9 cellular contexts compared by ENCODE assay signal in genomic region chr17:39923836-39924690, GRCh38. TPM values are rescaled to one million over a fixed set of nuclear protein-coding genes. Genes with fewer than 3 reads are reported as not detected.
A peak's percentile ranks its signal among the peaks of the same experiment; 100 is the strongest.
DNase-seq lines count a peak whose midpoint lies in the region; ATAC-seq, FAIRE-seq and TF ChIP-seq lines count a peak whose summit lies in the region.
"Had no signal": no experiment of that assay in that cellular context is flagged by ENCODE, and none has a peak within 500 bp of the region (broad histone marks: within the 10 kb centered on the region; RNA-seq: fewer than 3 reads in every experiment).

No MANE protein-coding gene starts in this region.

- no peak for ATAC-seq in GM18505 (IDR thresholded peaks at IDR 0.05; ENCODE audit: unreplicated experiment)

- no peaks in the 10 kb centered on the region for H3K9me3 Mint-ChIP-seq in activated naive CD4-positive, alpha-beta T cell treated with anti-CD3 and anti-CD28 coated beads, Interleukin-2, amount 10 ng/mL, durations not matched to agents 7 days and 5 days

- no peak for DNase-seq in activated naive CD4-positive, alpha-beta T cell treated with anti-CD3 and anti-CD28 coated beads, Interleukin-2, amount 10 ng/mL, durations not matched to agents 7 days and 5 days
- no peak for DNase-seq in activated naive CD4-positive, alpha-beta T cell (lab: John Stamatoyannopoulos, UW)
- DNase-seq in glomerular visceral epithelial cell (ENCODE audit: extremely low spot score) (peak; percentile 8), small intestine (no peak), dedifferentiated amniotic fluid mesenchymal stem cell (ENCODE audit: extremely low spot score) (no peak)

- WGBS in thymus: 95% methylated on average over 17 of the region's 17 CpGs
- 61 to 67% (median 63%) methylated on average over 17 of the region's 17 CpGs for WGBS in small intestine, 3 donors

- H3K4me3 Mint-ChIP-seq in activated naive CD4-positive, alpha-beta T cell treated with anti-CD3 and anti-CD28 coated beads, Interleukin-2, amount 10 ng/mL, durations not matched to agents 7 days and 5 days: peak overlapping the region; percentile 81

- CTCF ChIA-PET in activated naive CD4-positive, alpha-beta T cell treated with anti-CD3 and anti-CD28 coated beads, Interleukin-2, amount 10 ng/mL, durations not matched to agents 7 days and 5 days (lab: Charles Lee): no interaction called here

- TF ChIP-seq CTCF in WI38 (IDR thresholded peaks at IDR 0.05; ENCODE audit: low read depth, low read length): peak; percentile 40

- H3K36me3 Mint-ChIP-seq in activated naive CD4-positive, alpha-beta T cell treated with anti-CD3 and anti-CD28 coated beads, Interleukin-2, amount 10 ng/mL, durations not matched to agents 7 days and 5 days: peaks cover 55% of the 10 kb centered on the region

- H3K9me3 ChIP-seq in thymus (ENCODE audit: control insufficient read depth): no peaks in the 10 kb centered on the region
- no peaks in the 10 kb centered on the region for H3K9me3 ChIP-seq in small intestine (ENCODE audit: control insufficient read depth, low read depth)
- H3K9me3 ChIP-seq: neutrophil had no signal

- H3K27ac ChIP-seq in thymus (ENCODE audit: low read depth) (peak overlapping the region; percentile 26), small intestine (ENCODE audit: low read depth in 1 of 2, low read length in 1 of 2) (peak overlapping the region in 1 of 2 donors; percentile 18)
- H3K27ac ChIP-seq: neutrophil had no signal

- H3K27me3 Mint-ChIP-seq in activated naive CD4-positive, alpha-beta T cell treated with anti-CD3 and anti-CD28 coated beads, Interleukin-2, amount 10 ng/mL, durations not matched to agents 7 days and 5 days: no peaks in the 10 kb centered on the region

- peaks cover 78% of the 10 kb centered on the region for H3K4me1 Mint-ChIP-seq in activated naive CD4-positive, alpha-beta T cell treated with anti-CD3 and anti-CD28 coated beads, Interleukin-2, amount 10 ng/mL, durations not matched to agents 7 days and 5 days

- no peak for FAIRE-seq in small intestine (lab: Jason Lieb, UNC)

- H3K4me3 ChIP-seq in WI38 (ENCODE audit: low read depth, low read length) (no peak overlapping the region), thymus (ENCODE audit: low read length) (no peak overlapping the region), small intestine (ENCODE audit: low read depth in 1 of 2, low read length in 2 of 2) (no peak overlapping the region)

- H3K27me3 ChIP-seq in thymus (ENCODE audit: control insufficient read depth, insufficient read depth): no peaks in the 10 kb centered on the region
- no peaks in the 10 kb centered on the region for H3K27me3 ChIP-seq in small intestine (ENCODE audit: control insufficient read depth in 2 of 2, insufficient read depth in 2 of 2, low read length in 2 of 2)
- H3K27me3 ChIP-seq: neutrophil had no signal

- H3K27ac Mint-ChIP-seq in activated naive CD4-positive, alpha-beta T cell treated with anti-CD3 and anti-CD28 coated beads, Interleukin-2, amount 10 ng/mL, durations not matched to agents 7 days and 5 days: peak overlapping the region; percentile 98

- H3K36me3 ChIP-seq in thymus (ENCODE audit: control insufficient read depth, insufficient read depth) (peaks cover 52% of the 10 kb centered on the region), small intestine (ENCODE audit: control insufficient read depth in 2 of 2, insufficient read depth in 2 of 2, low read length in 2 of 2) (peaks cover 7 to 18% of the 10 kb centered on the region in 2 donors)

- H3K4me1 ChIP-seq in thymus (ENCODE audit: control insufficient read depth, insufficient read depth, low read length): peaks cover 36% of the 10 kb centered on the region
- peaks cover 3 to 14% of the 10 kb centered on the region in 2 donors for H3K4me1 ChIP-seq in small intestine (ENCODE audit: control insufficient read depth in 2 of 2, insufficient read depth in 1 of 2, low read depth in 1 of 2, low read length in 1 of 2)

- no peak for TF ChIP-seq POLR2A in GM18505 (IDR thresholded peaks at IDR 0.05; ENCODE audit: borderline replicate concordance, extremely low read depth, insufficient read depth, insufficient read length)

RNA-seq across cellular contexts. Expression of gene ORMDL3, which starts 3.3 kb away (rescaled TPM):
- 67.6 TPM for polyA plus RNA-seq in thymus
- polyA plus RNA-seq in small intestine: 10 to 100 TPM; 60.7 to 72.5 (median 71.6) TPM

RNA-seq across cellular contexts. Expression of gene LRRC3C, which starts 3.5 kb away (rescaled TPM):
- polyA plus RNA-seq in thymus (0.05 TPM), small intestine (not detected)

RNA-seq across cellular contexts. Expression of gene GSDMB, which starts 5.6 kb away (rescaled TPM):
- polyA plus RNA-seq in thymus (122 TPM), small intestine (100 to 1,000 TPM; 121 to 255 (median 209) TPM)

RNA-seq across cellular contexts. Expression of gene GSDMA, which starts 38.7 kb away (rescaled TPM):
- polyA plus RNA-seq in thymus (1.7 TPM), small intestine (under 1 TPM in 2 of 3 donors, not detected in 1; 0.54 to 0.63 TPM)

RNA-seq across cellular contexts. Expression of gene ZPBP2, which starts 56.1 kb away (rescaled TPM):
- polyA plus RNA-seq in thymus (0.11 TPM), small intestine (not detected)
